Comparison of ENCODE assay signal across 11 cellular contexts in genomic region chr11:67195971-67196418, GRCh38.
DNase-seq lines count a peak whose midpoint lies in the region; ATAC-seq, FAIRE-seq and TF ChIP-seq lines count a peak whose summit lies in the region.
"Had no signal": no experiment of that assay in that cellular context is flagged by ENCODE, and none has a peak within 500 bp of the region (broad histone marks: within the 10 kb centered on the region; RNA-seq: fewer than 3 reads in every experiment).

No MANE protein-coding gene starts in this region.

- no peaks in the 10 kb centered on the region for H3K27me3 Mint-ChIP-seq in endodermal cell (ENCODE audit: insufficient read depth)
- no peaks in the 10 kb centered on the region for H3K27me3 Mint-ChIP-seq in activated CD4-positive, alpha-beta T cell treated with anti-CD3 and anti-CD28 coated beads for 36 hours

- CTCF ChIA-PET in activated CD4-positive, alpha-beta T cell treated with anti-CD3 and anti-CD28 coated beads for 36 hours (lab: Charles Lee), result interaction anchor here (0.6 to 1.3 kb wide), 3 partner anchors 13 to 45 kb away, joined by 3 read pairs; no protein-coding TSS in a partner anchor

- peak overlapping the region; percentile 1 for H3K27ac Mint-ChIP-seq in endodermal cell
- H3K27ac Mint-ChIP-seq in activated CD4-positive, alpha-beta T cell treated with anti-CD3 and anti-CD28 coated beads for 36 hours, result no peak overlapping the region

- H3K9me3 Mint-ChIP-seq in endodermal cell, result no peaks in the 10 kb centered on the region
- H3K9me3 Mint-ChIP-seq in activated CD4-positive, alpha-beta T cell treated with anti-CD3 and anti-CD28 coated beads for 36 hours (ENCODE audit: low read depth), result no peaks in the 10 kb centered on the region

- H3K9ac ChIP-seq in endodermal cell (ENCODE audit: extremely low read depth, low read length, poor library complexity, severe bottlenecking), result no peak overlapping the region

- H3K36me3 ChIP-seq in endodermal cell (ENCODE audit: control insufficient read depth, insufficient read depth, low read length) (peaks cover 59% of the 10 kb centered on the region), small intestine (ENCODE audit: control insufficient read depth in 2 of 2, insufficient read depth in 2 of 2, low read length in 2 of 2) (peaks cover 0 to 11% of the 10 kb centered on the region in 2 donors)

- H3K4me1 Mint-ChIP-seq in endodermal cell, result no peaks in the 10 kb centered on the region
- no peaks in the 10 kb centered on the region for H3K4me1 Mint-ChIP-seq in activated CD4-positive, alpha-beta T cell treated with anti-CD3 and anti-CD28 coated beads for 36 hours

- H3K27ac ChIP-seq in endodermal cell (ENCODE audit: low read depth, low read length) (no peak overlapping the region), small intestine (ENCODE audit: low read depth in 1 of 2, low read length in 1 of 2) (peak overlapping the region; percentile 20 to 80)
- H3K27ac ChIP-seq: stomach had no signal

- peak; percentile 89 for DNase-seq in GM04504 (ENCODE audit: low read depth)
- DNase-seq in NCI-H460 (ENCODE audit: extremely low read depth, low read depth), result peak; percentile 40
- DNase-seq in endodermal cell, result no peak
- DNase-seq in small intestine, result peak; percentile 56
- DNase-seq in activated CD4-positive, alpha-beta T cell treated with anti-CD3 and anti-CD28 coated beads for 36 hours, result no peak
- DNase-seq in NCI-H774 (lab: John Stamatoyannopoulos, UW), result no peak
- no peak for DNase-seq in DMS114 treated with DMSO at 0.1 percent for 48 hours (lab: John Stamatoyannopoulos, UW; ENCODE audit: unreplicated experiment)
- DNase-seq: head of caudate nucleus, NCI-H2227 treated with DMSO at 0.1 percent for 48 hours, stomach had no signal

- no peaks in the 10 kb centered on the region for H3K27me3 ChIP-seq in endodermal cell (ENCODE audit: control insufficient read depth, insufficient read depth, low read length, poor library complexity, severe bottlenecking)
- no peaks in the 10 kb centered on the region for H3K27me3 ChIP-seq in small intestine (ENCODE audit: control insufficient read depth in 2 of 2, insufficient read depth in 2 of 2, low read length in 2 of 2)
- H3K27me3 ChIP-seq: stomach had no signal

- H3K4me3 ChIP-seq in endodermal cell (ENCODE audit: low read length), result no peak overlapping the region
- no peak overlapping the region for H3K4me3 ChIP-seq in small intestine (ENCODE audit: low read depth in 1 of 2, low read length in 2 of 2)
- H3K4me3 ChIP-seq: stomach had no signal

- no peak for FAIRE-seq in small intestine (lab: Jason Lieb, UNC)

- no peak for ATAC-seq in activated CD4-positive, alpha-beta T cell treated with anti-CD3 and anti-CD28 coated beads for 36 hours
- no peak for ATAC-seq in GM21786 (IDR thresholded peaks at IDR 0.05; ENCODE audit: unreplicated experiment)

- TF ChIP-seq CTCF in endodermal cell (conservative IDR thresholded peaks at IDR 0.05), result peak; percentile 40

- intact Hi-C loops in activated CD4-positive, alpha-beta T cell treated with anti-CD3 and anti-CD28 coated beads for 36 hours (cut with DNase I, micrococcal nuclease), result no loop called here

- H3K9me3 ChIP-seq in endodermal cell (ENCODE audit: control insufficient read depth, low read length), result no peaks in the 10 kb centered on the region
- H3K9me3 ChIP-seq in small intestine (ENCODE audit: control insufficient read depth, low read depth), result no peaks in the 10 kb centered on the region
- H3K9me3 ChIP-seq: stomach had no signal

- H3K4me1 ChIP-seq in endodermal cell (ENCODE audit: control insufficient read depth, insufficient read depth, low read length), result no peaks in the 10 kb centered on the region
- H3K4me1 ChIP-seq in small intestine (ENCODE audit: control insufficient read depth in 2 of 2, insufficient read depth in 1 of 2, low read depth in 1 of 2, low read length in 1 of 2), result peaks cover 0 to 2% of the 10 kb centered on the region in 2 donors

- 92 to 94% methylated on average over 6 of the region's 6 CpGs for WGBS in endodermal cell (ENCODE audit: insufficient coverage in 1 of 2, insufficient read length in 1 of 2), 2 experiments
- WGBS in small intestine, 3 donors, result 24 to 55% (median 45%) methylated on average over 6 of the region's 6 CpGs

- peaks cover 42% of the 10 kb centered on the region for H3K36me3 Mint-ChIP-seq in endodermal cell (ENCODE audit: low read depth)
- peaks cover 13% of the 10 kb centered on the region for H3K36me3 Mint-ChIP-seq in activated CD4-positive, alpha-beta T cell treated with anti-CD3 and anti-CD28 coated beads for 36 hours (ENCODE audit: low read depth)

- POLR2A ChIA-PET in activated CD4-positive, alpha-beta T cell treated with anti-CD3 and anti-CD28 coated beads for 36 hours (lab: Charles Lee), result no interaction called here

- no peak overlapping the region for H3K4me3 Mint-ChIP-seq in endodermal cell
- no peak overlapping the region for H3K4me3 Mint-ChIP-seq in activated CD4-positive, alpha-beta T cell treated with anti-CD3 and anti-CD28 coated beads for 36 hours

Comparison
In these comparisons a context has a peak if more than half of its experiments do, and no peak if none do; other contexts are left out.
1. DNase-seq: peak in GM04504 (single experiment), NCI-H460 (single experiment) and small intestine (single experiment); none in endodermal cell (single experiment), activated CD4-positive, alpha-beta T cell treated with anti-CD3 and anti-CD28 coated beads for 36 hours (single experiment), NCI-H774 (single experiment) and DMS114 treated with DMSO at 0.1 percent for 48 hours (single experiment).